Comparison of ENCODE assay signal across 25 cellular contexts in genomic region chr10:59234194-59234593, GRCh38. TPM values are rescaled to one million over a fixed set of nuclear protein-coding genes. Genes with fewer than 3 reads are reported as not detected.
DNase-seq lines count a peak whose midpoint lies in the region; TF ChIP-seq lines count a peak whose summit lies in the region.
"Had no signal": no experiment of that assay in that cellular context is flagged by ENCODE, and none has a peak within 500 bp of the region (broad histone marks: within the 10 kb centered on the region; RNA-seq: fewer than 3 reads in every experiment).

No MANE protein-coding gene starts in this region.

- no peak overlapping the region for H3K18ac ChIP-seq in mesenchymal stem cell (ENCODE audit: low read depth in 1 of 2, low read length in 2 of 2)

- peak; percentile 61 for DNase-seq in HCEC 1CT
- peak; percentile 9 for DNase-seq in astrocyte of the cerebellum (ENCODE audit: low read depth)
- DNase-seq in iris pigment epithelial cell (ENCODE audit: low read depth): peak; percentile 53
- DNase-seq in HUDEP-2 (lab: John Stamatoyannopoulos, UW; ENCODE audit: unreplicated experiment in 76 of 76): no peak
- DNase-seq in erythroblast (lab: John Stamatoyannopoulos, UW): no peak
- no peak for DNase-seq in right atrium auricular region (ENCODE audit: low spot score)
- no peak for DNase-seq in mesenchymal stem cell
- DNase-seq: activated CD4-positive, alpha-beta T cell treated with anti-CD3 and anti-CD28 coated beads, Interleukin-2, amount 50 U/mL, for 1 hour; activated CD4-positive, CD25-positive, alpha-beta regulatory T cell; activated naive CD4-positive, alpha-beta T cell; activated naive CD8-positive, alpha-beta T cell treated with anti-CD3 and anti-CD28 coated beads, Interleukin-2, amount 50 U/mL, for 24 hours; activated T-cell treated with anti-CD3 and anti-CD28 coated beads, Interleukin-2, amount 50 U/mL, for 24 hours; lower lobe of right lung; natural killer cell; NCI-H2171; NCI-H510A; occipital lobe; stimulated activated naive CD8-positive, alpha-beta T cell treated with anti-CD3 and anti-CD28 coated beads, Interleukin-15, Interleukin-2, amounts not matched to agents 100 U/mL and 50 U/mL, for 24 hours had no signal

- H3K9me3 ChIP-seq in right atrium auricular region: no peaks in the 10 kb centered on the region
- no peaks in the 10 kb centered on the region for H3K9me3 ChIP-seq in mesenchymal stem cell (ENCODE audit: control insufficient read depth, low read length)
- H3K9me3 ChIP-seq: esophagus muscularis mucosa, lower lobe of right lung, testis had no signal

- no peak overlapping the region for H2BK120ac ChIP-seq in mesenchymal stem cell (ENCODE audit: low read depth, low read length)

- no peak overlapping the region for H2BK12ac ChIP-seq in mesenchymal stem cell (ENCODE audit: low read length in 2 of 2)

- H3K23ac ChIP-seq in mesenchymal stem cell (ENCODE audit: low read length in 2 of 2): no peak overlapping the region

- no peak for TF ChIP-seq CTCF in astrocyte of the cerebellum (IDR thresholded peaks at IDR 0.05; ENCODE audit: low read depth, low read length, missing control alignments)
- TF ChIP-seq CTCF in right atrium auricular region (IDR thresholded peaks at IDR 0.05): no peak

- H2BK5ac ChIP-seq in mesenchymal stem cell (ENCODE audit: low read depth, low read length, poor library complexity, severe bottlenecking): no peak overlapping the region

- H3K14ac ChIP-seq in mesenchymal stem cell (ENCODE audit: low read length in 2 of 2): no peak overlapping the region

- H2AFZ ChIP-seq in ACC112 (ENCODE audit: low read length, unreplicated experiment): peak overlapping the region; percentile 42
- H2AFZ ChIP-seq in mesenchymal stem cell (ENCODE audit: low read depth, low read length): no peak overlapping the region

- no peak overlapping the region for H3K4ac ChIP-seq in mesenchymal stem cell (ENCODE audit: low read depth in 1 of 2, low read length in 2 of 2)

- H3K27ac ChIP-seq in ACC112 (ENCODE audit: low read depth, low read length) (peak overlapping the region; percentile 24; the same call in 1 of the 2 replicates), right atrium auricular region (no peak overlapping the region), mesenchymal stem cell (ENCODE audit: low read length, poor library complexity, severe bottlenecking) (no peak overlapping the region)
- H3K27ac ChIP-seq: esophagus muscularis mucosa, lower lobe of right lung, SK-N-MC, testis had no signal

- no peaks in the 10 kb centered on the region for H3K79me2 ChIP-seq in ACC112 (ENCODE audit: control insufficient read depth, insufficient read depth, low read length, unreplicated experiment)

- H3K9ac ChIP-seq in mesenchymal stem cell (ENCODE audit: low read length): no peak overlapping the region

- 81% methylated on average over 2 of the region's 3 CpGs for WGBS in mesenchymal stem cell

- no peak overlapping the region for H3K4me2 ChIP-seq in mesenchymal stem cell (ENCODE audit: low read length, poor library complexity, severe bottlenecking)

- H3K36me3 ChIP-seq in ACC112 (ENCODE audit: insufficient read depth, low read length): no peaks in the 10 kb centered on the region
- no peaks in the 10 kb centered on the region for H3K36me3 ChIP-seq in right atrium auricular region
- H3K36me3 ChIP-seq in mesenchymal stem cell (ENCODE audit: control insufficient read depth in 1 of 2, insufficient read depth in 2 of 2, low read depth in 1 of 2, low read length in 2 of 2): no peaks in the 10 kb centered on the region
- H3K36me3 ChIP-seq: esophagus muscularis mucosa, lower lobe of right lung had no signal

- in situ Hi-C loops in astrocyte of the cerebellum (cut with HindIII; ENCODE audit: low sequenced_read_pairs): no loop called here

- H2AK5ac ChIP-seq in mesenchymal stem cell (ENCODE audit: low read length, severe bottlenecking): no peak overlapping the region

- peaks cover 8% of the 10 kb centered on the region for H3K4me1 ChIP-seq in ACC112 (ENCODE audit: control insufficient read depth, insufficient read depth, low read length, unreplicated experiment)
- no peaks in the 10 kb centered on the region for H3K4me1 ChIP-seq in right atrium auricular region
- no peaks in the 10 kb centered on the region for H3K4me1 ChIP-seq in mesenchymal stem cell (ENCODE audit: control insufficient read depth, insufficient read depth, low read depth, low read length)
- H3K4me1 ChIP-seq: lower lobe of right lung, testis had no signal

- no peak overlapping the region for H4K91ac ChIP-seq in mesenchymal stem cell (ENCODE audit: low read length)

- TF ChIP-seq POLR2A in erythroblast (IDR thresholded peaks at IDR 0.05; ENCODE audit: low read length): no peak

- H3K4me3 ChIP-seq in ACC112 (ENCODE audit: low read depth, low read length) (no peak overlapping the region), astrocyte of the cerebellum (ENCODE audit: low read depth, low read length) (no peak overlapping the region), right atrium auricular region (no peak overlapping the region), mesenchymal stem cell (ENCODE audit: insufficient read depth in 1 of 2, low read depth in 1 of 2, low read length in 2 of 2) (no peak overlapping the region)
- H3K4me3 ChIP-seq: esophagus muscularis mucosa, lower lobe of right lung, SK-N-MC, testis had no signal

- no peaks in the 10 kb centered on the region for H3K27me3 ChIP-seq in ACC112 (ENCODE audit: insufficient read depth, low read length)
- no peaks in the 10 kb centered on the region for H3K27me3 ChIP-seq in right atrium auricular region
- no peaks in the 10 kb centered on the region for H3K27me3 ChIP-seq in mesenchymal stem cell (ENCODE audit: control insufficient read depth in 1 of 2, insufficient read depth in 1 of 2, low read length in 2 of 2)
- H3K27me3 ChIP-seq: esophagus muscularis mucosa, testis had no signal

- H4K8ac ChIP-seq in mesenchymal stem cell (ENCODE audit: low read length): no peak overlapping the region

- no peak overlapping the region for H2BK15ac ChIP-seq in mesenchymal stem cell (ENCODE audit: low read depth, poor library complexity, severe bottlenecking)

- no peaks in the 10 kb centered on the region for H3K79me1 ChIP-seq in mesenchymal stem cell (replicated peaks; ENCODE audit: low read length, poor library complexity, severe bottlenecking)

RNA-seq across cellular contexts. Expression of gene PHYHIPL, which starts 57.8 kb away (rescaled TPM):
- under 1 TPM in 1 of 2 donors, not detected in 1; 0.28 TPM for total RNA-seq in right atrium auricular region
- 0.01 TPM for polyA plus RNA-seq in mesenchymal stem cell (2013, experiment 1 of 2)
- polyA plus RNA-seq in mesenchymal stem cell (2013, experiment 2 of 2): not detected
- total RNA-seq: Calu3; CD4-positive, CD25-positive, alpha-beta regulatory T cell; lower lobe of right lung; natural killer cell; pulmonary artery endothelial cell had no signal
- polyA plus RNA-seq: CD4-positive, CD25-positive, alpha-beta regulatory T cell had no signal

Comparison
In these comparisons a context has a peak if more than half of its experiments do, and no peak if none do; other contexts are left out.
1. DNase-seq: peak in HCEC 1CT (single experiment), astrocyte of the cerebellum (single experiment) and iris pigment epithelial cell (single experiment); none in HUDEP-2 (0 of 76), erythroblast (0 of 2), right atrium auricular region (single experiment) and mesenchymal stem cell (single experiment).